In the genomic region with DNA sequence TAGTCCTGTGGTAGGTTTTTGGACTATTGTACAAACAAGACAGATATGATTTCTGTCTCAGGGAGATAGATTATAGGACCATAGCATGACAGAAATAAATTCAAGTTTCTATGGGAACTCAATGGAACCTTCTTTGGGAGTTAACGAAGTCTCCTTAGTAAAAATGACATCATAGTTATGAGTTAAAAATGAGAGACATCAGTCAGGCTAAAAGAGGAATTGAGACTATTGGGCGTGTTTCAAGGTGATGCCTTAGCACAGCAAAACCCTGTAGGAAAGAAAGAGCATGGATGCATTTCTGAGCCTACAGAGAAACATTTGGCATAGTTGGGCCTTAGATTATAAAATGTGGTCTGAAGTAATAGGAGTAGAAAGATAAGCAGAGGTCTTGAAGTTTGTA, we compare ENCODE assay signal across 33 cellular contexts.
"Had no signal": no experiment of that assay in that cellular context is flagged by ENCODE, and none has a peak within 500 bp of the region (broad histone marks: within the 10 kb centered on the region; RNA-seq: fewer than 3 reads in every experiment).

No MANE protein-coding gene starts in this region.

- H3K27me3 ChIP-seq: adrenal gland, ascending aorta, body of pancreas, brain microvascular endothelial cell, breast epithelium, cardiac muscle cell had no signal

- ATAC-seq: activated naive CD4-positive, alpha-beta T cell treated with anti-CD3 and anti-CD28 coated beads, Interleukin-2, amount 50 U/mL, for 72 hours; activated naive CD8-positive, alpha-beta T cell treated with anti-CD3 and anti-CD28 coated beads, Interleukin-2, amount 50 U/mL, for 24 hours; activated T-cell treated with anti-CD3 and anti-CD28 coated beads, Interleukin-2, amount 50 U/mL, for 4 hours; activated T-cell treated with anti-CD3 and anti-CD28 coated beads, Interleukin-2, amount 50 U/mL, for 72 hours; activated T-helper 17 cell treated with anti-CD3 and anti-CD28 coated beads, Interleukin-2, amount 50 U/mL, for 72 hours; body of pancreas had no signal

- DNase-seq: activated effector memory CD4-positive, alpha-beta T cell treated with anti-CD3 and anti-CD28 coated beads, Interleukin-2, amount 50 U/mL, for 16 hours; activated effector memory CD4-positive, alpha-beta T cell treated with Interleukin-2 at 50 U/mL for 16 hours; activated gamma-delta T cell; activated gamma-delta T cell treated with Interleukin-2 at 50 U/mL for 16 hours; activated naive CD4-positive, alpha-beta T cell; activated naive CD4-positive, alpha-beta T cell treated with anti-CD3 and anti-CD28 coated beads for 36 hours; activated naive CD4-positive, alpha-beta T cell treated with anti-CD3 and anti-CD28 coated beads, Interleukin-2, amount 10 ng/mL, durations not matched to agents 7 days and 5 days; activated naive CD4-positive, alpha-beta T cell treated with anti-CD3 and anti-CD28 coated beads, Interleukin-2, amount 50 U/mL, for 16 hours; activated naive CD4-positive, alpha-beta T cell treated with Interleukin-2 at 50 U/mL for 16 hours; activated naive CD8-positive, alpha-beta T cell treated with anti-CD3 and anti-CD28 coated beads for 36 hours; activated naive CD8-positive, alpha-beta T cell treated with anti-CD3 and anti-CD28 coated beads, Interleukin-2, amount 10 ng/mL, durations not matched to agents 7 days and 5 days; activated naive CD8-positive, alpha-beta T cell treated with anti-CD3 and anti-CD28 coated beads, Interleukin-2, amount 50 U/mL, for 24 hours; activated T-cell treated with anti-CD3 and anti-CD28 coated beads, Interleukin-2, amount 50 U/mL, for 4 hours; activated T-cell treated with anti-CD3 and anti-CD28 coated beads, Interleukin-2, amount 50 U/mL, for 48 hours; activated T-cell treated with anti-CD3 and anti-CD28 coated beads, Interleukin-2, amount 50 U/mL, for 72 hours; adrenal gland; amniotic stem cell; amygdala; anterior cingulate cortex; aorta; body of pancreas; brain microvascular endothelial cell; caudate nucleus; central memory CD4-positive, alpha-beta T cell; cerebellar nuclear complex had no signal

- FAIRE-seq: astrocyte, bronchial epithelial cell, colon had no signal

- H3K4me1 ChIP-seq: adrenal gland, ascending aorta, body of pancreas, breast epithelium had no signal

- H3K27ac ChIP-seq: adrenal gland, ascending aorta, body of pancreas, brain microvascular endothelial cell, breast epithelium, cardiac muscle cell had no signal

- H3K4me3 ChIP-seq: adrenal gland, ascending aorta, body of pancreas, breast epithelium, cardiac muscle cell had no signal

- H3K36me3 ChIP-seq: adrenal gland, ascending aorta, brain microvascular endothelial cell, breast epithelium, cardiac muscle cell had no signal
